21 cellular contexts compared by ENCODE assay signal in the genomic region with DNA sequence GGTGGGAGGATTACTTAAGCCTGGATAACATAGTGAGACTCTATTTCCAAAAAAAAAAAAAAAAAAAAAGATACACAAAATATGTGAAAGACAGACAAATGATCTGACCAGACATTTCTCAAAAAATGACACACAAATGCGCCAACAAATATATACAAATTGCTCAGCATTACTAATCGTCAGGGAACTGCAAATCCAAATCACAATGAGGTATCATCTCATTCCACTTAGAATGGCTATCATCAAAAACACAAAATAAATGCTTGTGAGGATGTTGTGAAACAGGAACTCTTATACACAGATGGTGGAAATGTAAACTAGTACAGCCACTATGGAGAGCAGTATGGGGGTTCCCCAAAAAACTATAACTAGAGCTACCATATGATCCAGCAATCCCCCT.
"Had no signal": no experiment of that assay in that cellular context is flagged by ENCODE, and none has a peak within 500 bp of the region (broad histone marks: within the 10 kb centered on the region; RNA-seq: fewer than 3 reads in every experiment).

No MANE protein-coding gene starts in this region.

- H3K4me1 ChIP-seq: esophagus squamous epithelium, gastrocnemius medialis, prostate gland, right atrium auricular region, sigmoid colon, testis, tibial artery had no signal

- DNase-seq: effector memory CD4-positive, alpha-beta T cell; erythroblast; esophagus squamous epithelium; gastrocnemius medialis; head of caudate nucleus; kidney; mucosa of descending colon; naive B cell; nucleus accumbens; sigmoid colon; stimulated activated CD4-positive, alpha-beta T cell treated with anti-CD3 and anti-CD28 coated beads, Interleukin-4, amount 100 ng/mL, for 4 hours; stimulated activated naive CD8-positive, alpha-beta T cell treated with anti-CD3 and anti-CD28 coated beads, Interleukin-15, Interleukin-2, amounts not matched to agents 100 U/mL and 50 U/mL, for 24 hours; substantia nigra; testis; tibial artery had no signal

- FAIRE-seq: kidney had no signal

- H3K9me3 ChIP-seq: gastrocnemius medialis, prostate gland, testis had no signal

- H3K27me3 ChIP-seq: esophagus squamous epithelium, gastrocnemius medialis, right atrium auricular region, sigmoid colon, testis, tibial artery had no signal

- H3K27ac ChIP-seq: coronary artery, esophagus squamous epithelium, gastrocnemius medialis, prostate gland, right atrium auricular region, sigmoid colon, testis, tibial artery had no signal

- H3K36me3 ChIP-seq: esophagus squamous epithelium, gastrocnemius medialis, prostate gland, right atrium auricular region, sigmoid colon had no signal

- ATAC-seq: gastrocnemius medialis; left lobe of liver; mucosa of descending colon; stimulated activated memory B cell treated with anti-CD40 and anti-IgM and Interleukin-4, amounts not matched to agents 10 μg/mL and 1 μg/mL and 100 μg/mL, for 72 hours; stimulated activated naive CD8-positive, alpha-beta T cell treated with anti-CD3 and anti-CD28 coated beads, Interleukin-15, Interleukin-2, amounts not matched to agents 100 U/mL and 50 U/mL, for 24 hours had no signal

- H3K4me3 ChIP-seq: coronary artery, esophagus squamous epithelium, gastrocnemius medialis, lung, mucosa of descending colon, prostate gland, right atrium auricular region, sigmoid colon, testis, tibial artery had no signal
